ENCODE assay signal across 1 cellular context in genomic region chr16:85369741-85370528, GRCh38.
TF ChIP-seq lines count a peak whose summit lies in the region.

No MANE protein-coding gene starts in this region.

TF ChIP-seq in K562, 482 proteins besides CTCF, POLR2A, EP300 and RAD21 (continued from another document and continues in another):
- TF ChIP-seq ZNF23 (CRISPR knock-in tag; IDR thresholded peaks at IDR 0.05) (no peak), ZNF445 (CRISPR knock-in tag; IDR thresholded peaks at IDR 0.05; ENCODE audit: low read depth) (no peak), DNMT1 (IDR thresholded peaks at IDR 0.05) (no peak), MEF2D (tag; conservative IDR thresholded peaks at IDR 0.05; ENCODE audit: low read depth) (no peak), TCF15 (CRISPR knock-in tag; IDR thresholded peaks at IDR 0.05) (0 out of 2 replicates have a peak, but pooled peaks have one; percentile 16), MAFF (IDR thresholded peaks at IDR 0.05; ENCODE audit: low read length) (no peak), FOXO4 (CRISPR knock-in tag; IDR thresholded peaks at IDR 0.05) (no peak), MYNN (IDR thresholded peaks at IDR 0.05) (peak; percentile 89), MYNN (CRISPR knock-in tag; IDR thresholded peaks at IDR 0.05) (no peak), HOMEZ (CRISPR knock-in tag; IDR thresholded peaks at IDR 0.05) (no peak), EWSR1 (IDR thresholded peaks at IDR 0.05; ENCODE audit: borderline replicate concordance, low read depth, partially characterized antibody) (no peak), BRF1 (IDR thresholded peaks at IDR 0.05; ENCODE audit: borderline replicate concordance, extremely low read depth, insufficient read length) (no peak), RBM39 (optimal IDR thresholded peaks at IDR 0.05; ENCODE audit: low read depth, low read length) (no peak), RBM15 (IDR thresholded peaks at IDR 0.05; ENCODE audit: insufficient read depth, low read length) (no peak), HNRNPH1 (optimal IDR thresholded peaks at IDR 0.05; ENCODE audit: low read depth, low read length) (no peak), ZNF24 (IDR thresholded peaks at IDR 0.05) (no peak), CCAR2 (IDR thresholded peaks at IDR 0.05; ENCODE audit: low read depth, low read length) (no peak), BCOR (IDR thresholded peaks at IDR 0.05) (peak; percentile 72), TAF15 (IDR thresholded peaks at IDR 0.05; ENCODE audit: low read depth, low read length) (no peak), FOS (IDR thresholded peaks at IDR 0.05; ENCODE audit: extremely low read depth, insufficient read length) (no peak), ZFPM2 (CRISPR knock-in tag; IDR thresholded peaks at IDR 0.05) (no peak), POLR2AphosphoS2 (IDR thresholded peaks at IDR 0.05; ENCODE audit: low read length) (no peak), ZHX1 (conservative IDR thresholded peaks at IDR 0.05; ENCODE audit: low read length) (no peak), SRF (CRISPR knock-in tag; IDR thresholded peaks at IDR 0.05) (no peak), RBM34 (IDR thresholded peaks at IDR 0.05; ENCODE audit: borderline replicate concordance, insufficient read depth, low read length) (no peak), SRSF1 (IDR thresholded peaks at IDR 0.05; ENCODE audit: low read depth, low read length) (no peak), ZNF696 (CRISPR knock-in tag; conservative IDR thresholded peaks at IDR 0.05) (no peak), DLX4 (CRISPR knock-in tag; IDR thresholded peaks at IDR 0.05) (no peak), KLF10 (CRISPR knock-in tag; IDR thresholded peaks at IDR 0.05) (no peak), CUX1 (CRISPR knock-in tag; IDR thresholded peaks at IDR 0.05) (no peak), ILK (tag; IDR thresholded peaks at IDR 0.05; ENCODE audit: borderline replicate concordance, low read depth) (no peak), IRF2 (CRISPR knock-in tag; IDR thresholded peaks at IDR 0.05) (no peak), HMBOX1 (IDR thresholded peaks at IDR 0.05) (no peak), ZBTB40 (IDR thresholded peaks at IDR 0.05) (no peak), ZBTB40 (CRISPR knock-in tag; IDR thresholded peaks at IDR 0.05) (no peak), KLF1 (tag; IDR thresholded peaks at IDR 0.05) (no peak)
